26 cellular contexts compared by ENCODE assay signal in the genomic region with DNA sequence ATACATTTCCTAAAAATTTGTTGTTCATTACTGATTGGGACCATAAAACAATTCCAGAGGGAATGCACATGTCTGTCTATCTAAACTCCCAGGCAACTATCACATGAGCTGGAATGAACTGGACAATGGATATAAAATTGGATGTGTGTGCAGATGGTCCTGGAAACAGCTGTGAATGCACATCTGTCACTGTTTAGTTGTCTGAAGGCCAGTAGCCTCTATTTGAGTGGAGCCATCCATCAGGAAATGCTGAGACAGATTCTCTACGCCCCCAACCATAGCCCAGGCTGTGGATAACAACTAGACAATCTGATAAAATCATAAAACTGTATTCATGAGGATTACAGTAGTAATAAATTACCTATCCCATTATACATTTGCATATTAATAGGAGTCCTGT.
"Had no signal": no experiment of that assay in that cellular context is flagged by ENCODE, and none has a peak within 500 bp of the region (broad histone marks: within the 10 kb centered on the region; RNA-seq: fewer than 3 reads in every experiment).

No MANE protein-coding gene starts in this region.

- H3K27ac ChIP-seq: coronary artery, dorsolateral prefrontal cortex, esophagus muscularis mucosa, gastrocnemius medialis, hepatocyte, left lung had no signal

- H3K4me3 Mint-ChIP-seq: immature natural killer cell; memory B cell; naive thymus-derived CD4-positive, alpha-beta T cell had no signal

- H3K4me3 ChIP-seq: coronary artery, dorsolateral prefrontal cortex, esophagus muscularis mucosa, gastrocnemius medialis, hepatocyte, left lung, lung had no signal

- H3K4me1 Mint-ChIP-seq: immature natural killer cell; memory B cell; naive thymus-derived CD4-positive, alpha-beta T cell had no signal

- H3K4me1 ChIP-seq: esophagus muscularis mucosa, gastrocnemius medialis, left lung had no signal

- H2AFZ ChIP-seq: hepatocyte had no signal

- H3K36me3 Mint-ChIP-seq: memory B cell had no signal

- ATAC-seq: gastrocnemius medialis; left colon; left lung; left ventricle myocardium superior; naive thymus-derived CD4-positive, alpha-beta T cell had no signal

- H3K79me2 ChIP-seq: hepatocyte had no signal

- H3K4me2 ChIP-seq: hepatocyte had no signal

- H3K27ac Mint-ChIP-seq: immature natural killer cell; memory B cell; naive thymus-derived CD4-positive, alpha-beta T cell had no signal

- H3K27me3 ChIP-seq: esophagus muscularis mucosa, gastrocnemius medialis, hepatocyte, left lung had no signal

- DNase-seq: dermis blood vessel endothelial cell; dorsolateral prefrontal cortex; effector CD4-positive, alpha-beta T cell; effector memory CD4-positive, alpha-beta T cell; foreskin fibroblast; foreskin melanocyte; gastrocnemius medialis; glutamatergic neuron; head of caudate nucleus; hypothalamus; immature natural killer cell; islet precursor cell; kidney; kidney glomerular epithelial cell; left colon; left lung; left ventricle myocardium superior; mammary epithelial cell; mesendoderm; midbrain; naive thymus-derived CD4-positive, alpha-beta T cell had no signal

- H3K9me3 ChIP-seq: esophagus muscularis mucosa, gastrocnemius medialis had no signal

- H3K36me3 ChIP-seq: esophagus muscularis mucosa, gastrocnemius medialis, left lung had no signal

- H3K27me3 Mint-ChIP-seq: memory B cell had no signal
